8 cellular contexts compared by ENCODE assay signal in the genomic region with DNA sequence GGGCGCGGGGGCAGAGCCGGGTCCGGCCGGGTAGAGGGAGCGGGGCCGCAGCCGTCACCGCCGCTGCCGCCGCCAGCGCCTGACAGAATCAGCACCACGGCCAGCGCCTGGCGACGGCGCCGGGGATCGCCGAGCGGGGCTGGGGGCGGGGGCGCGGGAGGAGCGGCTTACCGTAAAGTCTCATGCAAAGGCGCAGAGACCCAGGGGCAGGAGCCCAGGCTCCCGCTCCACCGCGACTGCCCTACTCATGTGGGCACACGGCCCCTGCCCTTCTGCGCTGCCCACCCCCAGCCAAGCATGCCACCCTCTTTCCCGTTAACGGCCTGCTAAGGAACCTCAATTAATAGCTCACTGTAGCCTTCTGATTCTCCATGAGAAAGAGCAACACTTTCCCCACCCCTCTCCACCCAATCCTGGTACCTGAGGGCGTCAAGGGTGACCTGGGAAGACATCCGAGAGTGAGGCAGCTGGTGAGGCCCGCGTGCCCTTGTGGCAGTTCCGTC. TPM values are rescaled to one million over a fixed set of nuclear protein-coding genes. Genes with fewer than 3 reads are reported as not detected.
DNase-seq lines count a peak whose midpoint lies in the region; ATAC-seq and TF ChIP-seq lines count a peak whose summit lies in the region.

A gene with protein sequence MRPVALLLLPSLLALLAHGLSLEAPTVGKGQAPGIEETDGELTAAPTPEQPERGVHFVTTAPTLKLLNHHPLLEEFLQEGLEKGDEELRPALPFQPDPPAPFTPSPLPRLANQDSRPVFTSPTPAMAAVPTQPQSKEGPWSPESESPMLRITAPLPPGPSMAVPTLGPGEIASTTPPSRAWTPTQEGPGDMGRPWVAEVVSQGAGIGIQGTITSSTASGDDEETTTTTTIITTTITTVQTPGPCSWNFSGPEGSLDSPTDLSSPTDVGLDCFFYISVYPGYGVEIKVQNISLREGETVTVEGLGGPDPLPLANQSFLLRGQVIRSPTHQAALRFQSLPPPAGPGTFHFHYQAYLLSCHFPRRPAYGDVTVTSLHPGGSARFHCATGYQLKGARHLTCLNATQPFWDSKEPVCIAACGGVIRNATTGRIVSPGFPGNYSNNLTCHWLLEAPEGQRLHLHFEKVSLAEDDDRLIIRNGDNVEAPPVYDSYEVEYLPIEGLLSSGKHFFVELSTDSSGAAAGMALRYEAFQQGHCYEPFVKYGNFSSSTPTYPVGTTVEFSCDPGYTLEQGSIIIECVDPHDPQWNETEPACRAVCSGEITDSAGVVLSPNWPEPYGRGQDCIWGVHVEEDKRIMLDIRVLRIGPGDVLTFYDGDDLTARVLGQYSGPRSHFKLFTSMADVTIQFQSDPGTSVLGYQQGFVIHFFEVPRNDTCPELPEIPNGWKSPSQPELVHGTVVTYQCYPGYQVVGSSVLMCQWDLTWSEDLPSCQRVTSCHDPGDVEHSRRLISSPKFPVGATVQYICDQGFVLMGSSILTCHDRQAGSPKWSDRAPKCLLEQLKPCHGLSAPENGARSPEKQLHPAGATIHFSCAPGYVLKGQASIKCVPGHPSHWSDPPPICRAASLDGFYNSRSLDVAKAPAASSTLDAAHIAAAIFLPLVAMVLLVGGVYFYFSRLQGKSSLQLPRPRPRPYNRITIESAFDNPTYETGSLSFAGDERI (minus strand): TSS at position 98 of the 503 bp plus-strand sequence. CDS start 164 bp downstream, outside the sequence.

- no peak within 1 kb of the TSS for H3K4me3 ChIP-seq in GM06990 (replicated peaks; ENCODE audit: low read depth, low read length)
- peak within 1 kb of the TSS; percentile 62 for H3K4me3 ChIP-seq in coronary artery
- H3K4me3 ChIP-seq in left lung, result no peak within 1 kb of the TSS

- no peaks in the 10 kb centered on the region for H3K9me3 ChIP-seq in left lung

- TF ChIP-seq CTCF in GM06990 (IDR thresholded peaks at IDR 0.05; ENCODE audit: insufficient read depth, low read length, poor library complexity, severe bottlenecking) (no peak), coronary artery (IDR thresholded peaks at IDR 0.05) (no peak), left lung (IDR thresholded peaks at IDR 0.05) (peak in 1 of 2 donors; percentile 34)

- peak; percentile 98 for ATAC-seq in left lung
- ATAC-seq in GM21737 (IDR thresholded peaks at IDR 0.05; ENCODE audit: unreplicated experiment), result no peak
- no peak for ATAC-seq in HG02571 (IDR thresholded peaks at IDR 0.05; ENCODE audit: unreplicated experiment)

- intact Hi-C loops in left lung (cut with DNase I), result no loop called here

- H3K27me3 ChIP-seq in GM06990 (replicated peaks; ENCODE audit: control insufficient read depth, insufficient read depth, low read length) (no peaks in the 10 kb centered on the region; the same call in 1 of the 2 replicates), left lung (peaks cover 34 to 98% of the 10 kb centered on the region in 2 donors)

- H3K36me3 ChIP-seq in GM06990 (ENCODE audit: control insufficient read depth, insufficient read depth, low read length) (no peaks in the 10 kb centered on the region), left lung (no peaks in the 10 kb centered on the region)

- DNase-seq in GM06990 (ENCODE audit: extremely low read depth, insufficient read length) (peak; percentile 59), NCI-H2171 (lab: John Stamatoyannopoulos, UW) (peak; percentile 75), coronary artery (ENCODE audit: low spot score) (no peak), left lung (peak; percentile 67 to 89)
- peak; percentile 85 for DNase-seq in activated CD4-positive, alpha-beta T cell treated with anti-CD3 and anti-CD28 coated beads for 48 hours
- peak; percentile 70 for DNase-seq in stimulated activated CD4-positive, alpha-beta T cell treated with anti-CD3 and anti-CD28 coated beads, Interleukin-4, amount 100 ng/mL, for 24 hours

- H3K27ac ChIP-seq in coronary artery, result no peak within 1 kb of the TSS
- H3K27ac ChIP-seq in left lung, result no peak within 1 kb of the TSS

- H3K4me1 ChIP-seq in left lung, result peaks cover 0 to 11% of the 10 kb centered on the region in 2 donors

RNA-seq across cellular contexts. Expression of the gene that starts here (rescaled TPM):
- under 1 TPM in 1 of 2 donors, not detected in 1; 0.09 TPM for total RNA-seq in left lung

Comparison
In these comparisons a context has a peak if more than half of its experiments do, and no peak if none do; other contexts are left out.
1. Peak in DNase-seq and ATAC-seq in left lung; RNA of the gene not detected or under 1 TPM.